In genomic region chr11:86523738-86524602, GRCh38 we compare ENCODE assay signal across 8 cellular contexts.
A peak's percentile ranks its signal among the peaks of the same experiment; 100 is the strongest.
DNase-seq lines count a peak whose midpoint lies in the region; ATAC-seq and TF ChIP-seq lines count a peak whose summit lies in the region.

No MANE protein-coding gene starts in this region.

- H3K36me3 ChIP-seq in BJ (ENCODE audit: control insufficient read depth, insufficient read depth, low read length) (no peaks in the 10 kb centered on the region), endodermal cell (ENCODE audit: control insufficient read depth, insufficient read depth, low read length) (peaks cover 8% of the 10 kb centered on the region)

- H3K27ac ChIP-seq in endodermal cell (ENCODE audit: low read depth, low read length) = peak overlapping the region; percentile 3

- TF ChIP-seq CTCF in BJ (IDR thresholded peaks at IDR 0.05; ENCODE audit: insufficient read depth, low read depth, low read length) (no peak), endodermal cell (conservative IDR thresholded peaks at IDR 0.05) (no peak), nephron progenitor cell (IDR thresholded peaks at IDR 0.05) (no peak)

- H3K36me3 Mint-ChIP-seq in endodermal cell (ENCODE audit: low read depth) = peaks cover 55% of the 10 kb centered on the region
- peaks cover 30% of the 10 kb centered on the region for H3K36me3 Mint-ChIP-seq in nephron progenitor cell (ENCODE audit: low read depth)

- no peak for ATAC-seq in GM18868 (IDR thresholded peaks at IDR 0.05; ENCODE audit: unreplicated experiment)

- H3K27me3 Mint-ChIP-seq in endodermal cell (ENCODE audit: insufficient read depth) (peaks cover 9% of the 10 kb centered on the region), nephron progenitor cell (ENCODE audit: low read depth, poor library complexity) (peaks cover 8% of the 10 kb centered on the region)

- H3K9ac ChIP-seq in endodermal cell (ENCODE audit: extremely low read depth, low read length, poor library complexity, severe bottlenecking) = peak overlapping the region; percentile 32

- CTCF ChIA-PET in BJ (lab: Yijun Ruan, JAX) = interaction anchor here (1.3 to 1.4 kb wide), 2 partner anchors 67 to 238 kb away, joined by 3 to 6 read pairs; no protein-coding TSS in a partner anchor

- H3K4me1 Mint-ChIP-seq in endodermal cell = peaks cover 19% of the 10 kb centered on the region
- H3K4me1 Mint-ChIP-seq in nephron progenitor cell = peaks cover 27% of the 10 kb centered on the region

- POLR2A ChIA-PET in BJ (lab: Charles Lee) = no interaction called here

- H3K4me3 Mint-ChIP-seq in endodermal cell (no peak overlapping the region), nephron progenitor cell (no peak overlapping the region)

- H3K27me3 ChIP-seq in BJ (ENCODE audit: control insufficient read depth, insufficient read depth, low read length) (no peaks in the 10 kb centered on the region), endodermal cell (ENCODE audit: control insufficient read depth, insufficient read depth, low read length, poor library complexity, severe bottlenecking) (no peaks in the 10 kb centered on the region)

- peaks cover 48% of the 10 kb centered on the region for H3K9me3 Mint-ChIP-seq in endodermal cell
- H3K9me3 Mint-ChIP-seq in nephron progenitor cell = peaks cover 51% of the 10 kb centered on the region

- H3K4me3 ChIP-seq in BJ (ENCODE audit: low read depth, low read length) (no peak overlapping the region), endodermal cell (ENCODE audit: low read length) (peak overlapping the region; percentile 58)

- 65 to 100% methylated on average over 2 to 4 of the region's 5 CpGs for WGBS in endodermal cell (ENCODE audit: insufficient coverage in 1 of 2, insufficient read length in 1 of 2), 2 experiments

- peaks cover 18% of the 10 kb centered on the region for H3K4me1 ChIP-seq in endodermal cell (ENCODE audit: control insufficient read depth, insufficient read depth, low read length)

- DNase-seq in BJ (ENCODE audit: low read depth) (peak; percentile 85), NCI-H226 (peak; percentile 96), endodermal cell (no peak), nephron progenitor cell (no peak), OCI-M2 (lab: John Stamatoyannopoulos, UW; ENCODE audit: unreplicated experiment) (no peak), AML-193 (lab: John Stamatoyannopoulos, UW) (no peak)
- DNase-seq in activated CD8-positive, alpha-beta memory T cell treated with anti-CD3 and anti-CD28 coated beads, Interleukin-2, amount 50 U/mL, for 48 hours = no peak

- H3K9me3 ChIP-seq in endodermal cell (ENCODE audit: control insufficient read depth, low read length) = peaks cover 27% of the 10 kb centered on the region

- H3K27ac Mint-ChIP-seq in endodermal cell (peak overlapping the region; percentile 77), nephron progenitor cell (peak overlapping the region; percentile 75)

Comparison
In these comparisons a context has a peak if more than half of its experiments do, and no peak if none do; other contexts are left out.
1. DNase-seq: peak in BJ (single experiment) and NCI-H226 (single experiment); none in endodermal cell (single experiment), nephron progenitor cell (single experiment), OCI-M2 (single experiment), AML-193 (0 of 2) and activated CD8-positive, alpha-beta memory T cell treated with anti-CD3 and anti-CD28 coated beads, Interleukin-2, amount 50 U/mL, for 48 hours (single experiment).